In genomic region chr5:140113699-140114263, GRCh38 we compare ENCODE assay signal across 8 cellular contexts. TPM values are rescaled to one million over a fixed set of nuclear protein-coding genes. Genes with fewer than 3 reads are reported as not detected.
DNase-seq lines count a peak whose midpoint lies in the region; ATAC-seq and TF ChIP-seq lines count a peak whose summit lies in the region.

Gene PURA, plus strand, starts transcription at chr5:140114109. Its CDS starts 73 bp downstream, at chr5:140114182.

- no peaks in the 10 kb centered on the region for H3K36me3 ChIP-seq in OCI-LY3 (replicated peaks; ENCODE audit: low read depth, low read length)

- H3K4me2 ChIP-seq in OCI-LY3 (ENCODE audit: low read length), result peak within 1 kb of the TSS; percentile 97

- peak within 1 kb of the TSS; percentile 83 for H3K9ac ChIP-seq in OCI-LY3 (ENCODE audit: low read length)

- DNase-seq in DMS114 treated with DMSO at 0.1 percent for 48 hours (lab: John Stamatoyannopoulos, UW; ENCODE audit: unreplicated experiment) (peak; percentile 88), HuH-7 (ENCODE audit: low spot score) (peak; percentile 91), epithelial cell of esophagus (ENCODE audit: low read depth) (peak; percentile 96), mucosa of gallbladder (ENCODE audit: low spot score) (peak; percentile 97)
- DNase-seq in activated CD8-positive, alpha-beta memory T cell treated with anti-CD3 and anti-CD28 coated beads, Interleukin-2, amount 50 U/mL, for 48 hours, result peak; percentile 97
- peak; percentile 92 for DNase-seq in stimulated activated CD8-positive, alpha-beta memory T cell treated with anti-CD3 and anti-CD28 coated beads, Interleukin-4, amount 100 ng/mL, for 24 hours (ENCODE audit: low read depth)

- H3K9me3 ChIP-seq in OCI-LY3 (ENCODE audit: insufficient read depth, low read length), result no peaks in the 10 kb centered on the region

- ATAC-seq in GM21526 (IDR thresholded peaks at IDR 0.05; ENCODE audit: low FRiP score, unreplicated experiment), result peak; percentile 69

- H2AFZ ChIP-seq in OCI-LY3 (ENCODE audit: low read depth, low read length), result no peak within 1 kb of the TSS

- H3K27ac ChIP-seq in OCI-LY3 (ENCODE audit: low read length), result peak within 1 kb of the TSS; percentile 52

- no peaks in the 10 kb centered on the region; the same call in 1 of the 2 replicates for H3K27me3 ChIP-seq in OCI-LY3 (ENCODE audit: low read depth, low read length)

- H3K4me3 ChIP-seq in OCI-LY3 (ENCODE audit: low read length) (peak within 1 kb of the TSS; percentile 97), epithelial cell of esophagus (ENCODE audit: low read length) (peak within 1 kb of the TSS; percentile 71)

- TF ChIP-seq CTCF in OCI-LY3 (IDR thresholded peaks at IDR 0.05; ENCODE audit: low read depth, low read length) (peak; percentile 13; the same call in 1 of the 2 replicates), epithelial cell of esophagus (IDR thresholded peaks at IDR 0.05; ENCODE audit: insufficient read depth, low read depth, low read length, missing control alignments) (no peak)

- peaks cover 22% of the 10 kb centered on the region; the same call in 1 of the 2 replicates for H4K20me1 ChIP-seq in OCI-LY3 (ENCODE audit: insufficient read depth, low read length)

- peaks cover 70% of the 10 kb centered on the region for H3K79me2 ChIP-seq in OCI-LY3 (ENCODE audit: low read length)

- H3K4me1 ChIP-seq in OCI-LY3 (ENCODE audit: low read length), result peaks cover 34% of the 10 kb centered on the region

RNA-seq across cellular contexts. Expression of gene PURA, which starts in this region (rescaled TPM):
- 39.4 TPM for total RNA-seq in mucosa of gallbladder

Comparison
In these comparisons a context has a peak if more than half of its experiments do, and no peak if none do; other contexts are left out.
1. Peak in every context shown above with its lines: DNase-seq, ATAC-seq, H3K4me3 ChIP-seq and H3K27ac ChIP-seq.